ENCODE assay signal across 32 cellular contexts in genomic region chr16:35344012-35344762, GRCh38.
"Had no signal": no experiment of that assay in that cellular context is flagged by ENCODE, and none has a peak within 500 bp of the region (broad histone marks: within the 10 kb centered on the region; RNA-seq: fewer than 3 reads in every experiment).

No MANE protein-coding gene starts in this region.

- H3K4me3 ChIP-seq: body of pancreas, coronary artery, dorsolateral prefrontal cortex had no signal

- H3K27me3 ChIP-seq: body of pancreas had no signal

- H3K36me3 Mint-ChIP-seq: activated naive CD8-positive, alpha-beta T cell had no signal

- H3K27ac Mint-ChIP-seq: activated B cell treated with CpG ODN at 0.5 μM for 24 hours; activated CD4-positive, alpha-beta memory T cell treated with anti-CD3 and anti-CD28 coated beads, Interleukin-2, amount 10 ng/mL, durations not matched to agents 7 days and 5 days; activated CD4-positive, alpha-beta T cell treated with anti-CD3 and anti-CD28 coated beads for 36 hours; activated CD4-positive, alpha-beta T cell treated with anti-CD3 and anti-CD28 coated beads, Interleukin-2, amount 10 ng/mL, durations not matched to agents 7 days and 5 days; activated naive CD8-positive, alpha-beta T cell; activated T-cell treated with anti-CD3 and anti-CD28 coated beads, Interleukin-2, amount 50 U/mL, for 24 hours; activated T-cell treated with anti-CD3 and anti-CD28 coated beads, Interleukin-2, amount 50 U/mL, for 72 hours; dendritic cell treated with granulocyte-macrophage colony-stimulating factor and Interleukin-4, amounts not matched to agents 40 ng/mL and 50 ng/mL, for 4 days; endodermal cell; T-helper 17 cell; T-helper 2 cell treated with Interferon-gamma antibody and Interleukin-4, amounts not matched to agents 5 μg/mL and 100 μg/mL, for 36 hours had no signal

- H3K4me1 ChIP-seq: body of pancreas had no signal

- H3K4me1 Mint-ChIP-seq: activated B cell treated with CpG ODN at 0.5 μM for 24 hours; activated CD4-positive, alpha-beta memory T cell treated with anti-CD3 and anti-CD28 coated beads, Interleukin-2, amount 10 ng/mL, durations not matched to agents 7 days and 5 days; activated CD4-positive, alpha-beta T cell treated with anti-CD3 and anti-CD28 coated beads for 36 hours; activated CD4-positive, alpha-beta T cell treated with anti-CD3 and anti-CD28 coated beads, Interleukin-2, amount 10 ng/mL, durations not matched to agents 7 days and 5 days; endodermal cell; T-helper 17 cell had no signal

- H3K4me3 Mint-ChIP-seq: activated B cell treated with CpG ODN at 0.5 μM for 24 hours; activated CD4-positive, alpha-beta memory T cell treated with anti-CD3 and anti-CD28 coated beads, Interleukin-2, amount 10 ng/mL, durations not matched to agents 7 days and 5 days; activated CD4-positive, alpha-beta T cell treated with anti-CD3 and anti-CD28 coated beads for 36 hours; activated CD4-positive, alpha-beta T cell treated with anti-CD3 and anti-CD28 coated beads, Interleukin-2, amount 10 ng/mL, durations not matched to agents 7 days and 5 days; activated naive CD8-positive, alpha-beta T cell; activated T-cell treated with anti-CD3 and anti-CD28 coated beads, Interleukin-2, amount 50 U/mL, for 24 hours; activated T-cell treated with anti-CD3 and anti-CD28 coated beads, Interleukin-2, amount 50 U/mL, for 72 hours; dendritic cell treated with granulocyte-macrophage colony-stimulating factor and Interleukin-4, amounts not matched to agents 40 ng/mL and 50 ng/mL, for 4 days; endodermal cell; T-helper 17 cell; T-helper 2 cell treated with Interferon-gamma antibody and Interleukin-4, amounts not matched to agents 5 μg/mL and 100 μg/mL, for 36 hours had no signal

- H3K36me3 ChIP-seq: WERI-Rb-1 had no signal

- DNase-seq: activated B cell treated with CpG ODN at 0.5 μM for 24 hours; activated CD4-positive, alpha-beta memory T cell treated with anti-CD3 and anti-CD28 coated beads, Interleukin-2, amount 10 ng/mL, durations not matched to agents 7 days and 5 days; activated CD4-positive, alpha-beta T cell treated with anti-CD3 and anti-CD28 coated beads for 36 hours; activated CD4-positive, alpha-beta T cell treated with anti-CD3 and anti-CD28 coated beads, Interleukin-2, amount 10 ng/mL, durations not matched to agents 7 days and 5 days; activated CD4-positive, alpha-beta T cell treated with anti-CD3 and anti-CD28 coated beads, Interleukin-2, amount 50 U/mL, for 4 hours; activated CD8-positive, alpha-beta memory T cell treated with anti-CD3 and anti-CD28 coated beads, Interleukin-2, amount 50 U/mL, for 48 hours; activated gamma-delta T cell; activated naive CD4-positive, alpha-beta T cell; activated naive CD4-positive, alpha-beta T cell treated with anti-CD3 and anti-CD28 coated beads, Interleukin-2, amount 50 U/mL, for 16 hours; activated T-cell treated with anti-CD3 and anti-CD28 coated beads for 4 hours; activated T-cell treated with anti-CD3 and anti-CD28 coated beads, Interleukin-2, amount 50 U/mL, for 24 hours; activated T-cell treated with anti-CD3 and anti-CD28 coated beads, Interleukin-2, amount 50 U/mL, for 72 hours; amniotic stem cell; anterior cingulate cortex; body of pancreas; central memory CD4-positive, alpha-beta T cell; cerebellar nuclear complex; dorsolateral prefrontal cortex; effector memory CD4-positive, alpha-beta T cell; endodermal cell; foreskin fibroblast; head of caudate nucleus; T-helper 1 cell; T-helper 17 cell; T1000; WERI-Rb-1 had no signal

- H3K27me3 Mint-ChIP-seq: activated B cell treated with CpG ODN at 0.5 μM for 24 hours; activated CD4-positive, alpha-beta memory T cell treated with anti-CD3 and anti-CD28 coated beads, Interleukin-2, amount 10 ng/mL, durations not matched to agents 7 days and 5 days; activated CD4-positive, alpha-beta T cell treated with anti-CD3 and anti-CD28 coated beads for 36 hours; activated CD4-positive, alpha-beta T cell treated with anti-CD3 and anti-CD28 coated beads, Interleukin-2, amount 10 ng/mL, durations not matched to agents 7 days and 5 days; activated naive CD8-positive, alpha-beta T cell; activated T-cell treated with anti-CD3 and anti-CD28 coated beads, Interleukin-2, amount 50 U/mL, for 24 hours; dendritic cell treated with granulocyte-macrophage colony-stimulating factor and Interleukin-4, amounts not matched to agents 40 ng/mL and 50 ng/mL, for 4 days; T-helper 17 cell had no signal

- ATAC-seq: activated CD4-positive, alpha-beta T cell treated with anti-CD3 and anti-CD28 coated beads for 36 hours; activated CD4-positive, CD25-positive, alpha-beta regulatory T cell treated with anti-CD3 and anti-CD28 coated beads, Interleukin-2, amount 50 U/mL, for 24 hours; activated T-cell treated with anti-CD3 and anti-CD28 coated beads, Interleukin-2, amount 50 U/mL, for 72 hours; body of pancreas; esophagus mucosa; T-helper 17 cell had no signal

- H3K27ac ChIP-seq: body of pancreas, coronary artery, dorsolateral prefrontal cortex, WERI-Rb-1 had no signal
